1 cellular context compared by ENCODE assay signal in the genomic region with DNA sequence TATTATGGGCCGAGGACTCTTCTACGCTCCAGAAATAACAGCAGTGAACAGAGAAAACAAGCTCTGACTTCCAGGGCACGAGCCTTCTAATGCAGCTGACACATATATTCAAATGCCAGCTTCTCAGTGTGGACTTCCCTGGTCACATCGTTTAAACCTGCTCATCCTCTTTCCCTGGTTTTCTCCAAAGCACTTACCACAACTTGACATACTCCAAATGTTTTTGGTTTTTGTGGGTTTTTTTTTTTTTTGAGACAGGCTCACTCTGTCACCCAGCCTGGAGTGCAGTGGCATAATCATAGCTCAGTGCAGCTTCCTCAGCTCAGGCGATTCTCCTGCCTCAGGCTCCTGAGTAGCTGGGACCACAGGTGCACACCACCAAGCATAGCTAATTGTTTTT.
TF ChIP-seq lines count a peak whose summit lies in the region.

No MANE protein-coding gene starts in this region.

TF ChIP-seq in IMR-90, 13 proteins besides CTCF, POLR2A, EP300 and RAD21:
- no peak for TF ChIP-seq MXI1 (IDR thresholded peaks at IDR 0.05; ENCODE audit: borderline replicate concordance, low read depth, low read length)
- no peak for TF ChIP-seq RFX5 (IDR thresholded peaks at IDR 0.05; ENCODE audit: low read depth, low read length)
- TF ChIP-seq FOS (IDR thresholded peaks at IDR 0.05; ENCODE audit: low read depth, low read length), result no peak
- no peak for TF ChIP-seq CHD1 (IDR thresholded peaks at IDR 0.05; ENCODE audit: low read depth, low read length)
- TF ChIP-seq MAFK (IDR thresholded peaks at IDR 0.05; ENCODE audit: low read depth, low read length), result no peak
- TF ChIP-seq CEBPB (IDR thresholded peaks at IDR 0.05; ENCODE audit: low read depth, low read length), result no peak
- no peak for TF ChIP-seq BHLHE40 (IDR thresholded peaks at IDR 0.05; ENCODE audit: low read depth, low read length)
- TF ChIP-seq SMC3 (IDR thresholded peaks at IDR 0.05; ENCODE audit: low read depth, low read length), result no peak
- TF ChIP-seq, protein P1, sequence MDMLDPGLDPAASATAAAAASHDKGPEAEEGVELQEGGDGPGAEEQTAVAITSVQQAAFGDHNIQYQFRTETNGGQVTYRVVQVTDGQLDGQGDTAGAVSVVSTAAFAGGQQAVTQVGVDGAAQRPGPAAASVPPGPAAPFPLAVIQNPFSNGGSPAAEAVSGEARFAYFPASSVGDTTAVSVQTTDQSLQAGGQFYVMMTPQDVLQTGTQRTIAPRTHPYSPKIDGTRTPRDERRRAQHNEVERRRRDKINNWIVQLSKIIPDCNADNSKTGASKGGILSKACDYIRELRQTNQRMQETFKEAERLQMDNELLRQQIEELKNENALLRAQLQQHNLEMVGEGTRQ (IDR thresholded peaks at IDR 0.05; ENCODE audit: low read depth, low read length), result no peak
